16 cellular contexts compared by ENCODE assay signal in the genomic region with DNA sequence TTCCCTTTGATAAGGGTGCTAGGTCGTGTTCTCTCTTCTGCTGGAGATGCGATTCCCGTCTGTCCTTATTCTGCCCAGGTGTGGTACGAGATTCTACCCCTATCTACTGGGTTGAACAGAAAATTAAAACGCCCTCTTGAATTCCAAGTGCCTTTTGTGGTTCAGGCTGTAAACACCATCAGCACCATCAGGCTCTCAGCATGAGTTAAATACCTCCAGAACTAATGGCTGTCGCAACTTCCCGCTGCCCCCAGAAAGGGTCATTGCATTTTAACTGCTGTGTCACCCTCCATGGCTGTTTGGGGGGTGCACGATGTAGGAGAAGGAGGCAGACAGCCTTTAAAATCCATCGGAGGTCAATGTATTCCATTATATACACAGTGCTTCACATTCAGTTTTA.
A peak's percentile ranks its signal among the peaks of the same experiment; 100 is the strongest.
DNase-seq lines count a peak whose midpoint lies in the region; ATAC-seq and TF ChIP-seq lines count a peak whose summit lies in the region.
"Had no signal": no experiment of that assay in that cellular context is flagged by ENCODE, and none has a peak within 500 bp of the region (broad histone marks: within the 10 kb centered on the region; RNA-seq: fewer than 3 reads in every experiment).

No MANE protein-coding gene starts in this region.

- H3K4me1 Mint-ChIP-seq in T-helper 2 cell treated with Interferon-gamma antibody and Interleukin-4, amounts not matched to agents 5 μg/mL and 100 μg/mL, for 36 hours (ENCODE audit: low read depth) = no peaks in the 10 kb centered on the region
- H3K4me1 Mint-ChIP-seq: activated naive CD4-positive, alpha-beta T cell treated with anti-CD3 and anti-CD28 coated beads, Interleukin-2, amount 10 ng/mL, durations not matched to agents 7 days and 5 days; T-cell had no signal

- no peaks in the 10 kb centered on the region for H3K36me3 Mint-ChIP-seq in T-helper 2 cell treated with Interferon-gamma antibody and Interleukin-4, amounts not matched to agents 5 μg/mL and 100 μg/mL, for 36 hours (ENCODE audit: low read depth)
- H3K36me3 Mint-ChIP-seq: activated naive CD4-positive, alpha-beta T cell treated with anti-CD3 and anti-CD28 coated beads, Interleukin-2, amount 10 ng/mL, durations not matched to agents 7 days and 5 days; T-cell had no signal

- H3K27ac ChIP-seq in right cardiac atrium (ENCODE audit: low read length) (peak overlapping the region; percentile 3), heart right ventricle (no peak overlapping the region)
- H3K27ac ChIP-seq: A549, BLaER1, upper lobe of right lung had no signal

- H3K4me1 ChIP-seq in right cardiac atrium (ENCODE audit: control insufficient read depth, insufficient read depth, low read length) (peaks cover 1% of the 10 kb centered on the region), heart right ventricle (no peaks in the 10 kb centered on the region), adipocyte (ENCODE audit: control insufficient read depth, insufficient read depth, low read length) (peaks cover 32% of the 10 kb centered on the region)
- H3K4me1 ChIP-seq: A549, BLaER1, upper lobe of right lung had no signal

- ATAC-seq in right cardiac atrium (no peak), heart right ventricle (no peak), HG03175 (IDR thresholded peaks at IDR 0.05; ENCODE audit: unreplicated experiment) (no peak)
- ATAC-seq: A549, T-cell, upper lobe of right lung had no signal

- no peak for TF ChIP-seq CTCF in heart right ventricle (IDR thresholded peaks at IDR 0.05)

- DNase-seq in right cardiac atrium (no peak), heart right ventricle (no peak), adipocyte (ENCODE audit: low read depth) (no peak), left kidney (ENCODE audit: low read depth, low spot score) (peak; percentile 24), NAMALWA (ENCODE audit: low spot score) (no peak), RPMI8226 (no peak)
- no peak for DNase-seq in T-helper 2 cell treated with Interferon-gamma antibody and Interleukin-4, amounts not matched to agents 5 μg/mL and 100 μg/mL, for 36 hours (ENCODE audit: low spot score)
- DNase-seq: activated naive CD4-positive, alpha-beta T cell treated with anti-CD3 and anti-CD28 coated beads, Interleukin-2, amount 10 ng/mL, durations not matched to agents 7 days and 5 days; NCI-H146; nucleus accumbens; stimulated activated CD4-positive, alpha-beta T cell treated with anti-CD3 and anti-CD28 coated beads, Interleukin-12 subunit alpha, Interleukin-12 subunit beta, amount 100 ng/mL, for 4 hours; T-cell; upper lobe of right lung had no signal

- intact Hi-C loops in right cardiac atrium (cut with DNase I) = loop anchor here in 2 of 4 donors (5.0 to 10.0 kb wide), 3 partner anchors 675 to 800 kb away; no protein-coding TSS in a partner anchor
- intact Hi-C loops in heart right ventricle (cut with DNase I) = loop anchor here in 7 of 10 donors (2.0 to 10.0 kb wide), 5 partner anchors 128 to 796 kb away; no protein-coding TSS in a partner anchor

- peak overlapping the region; percentile 61 for H3K9ac ChIP-seq in adipocyte (ENCODE audit: low read length)
- H3K9ac ChIP-seq: BLaER1 had no signal

- no peak overlapping the region for H3K27ac Mint-ChIP-seq in T-helper 2 cell treated with Interferon-gamma antibody and Interleukin-4, amounts not matched to agents 5 μg/mL and 100 μg/mL, for 36 hours
- H3K27ac Mint-ChIP-seq: activated naive CD4-positive, alpha-beta T cell treated with anti-CD3 and anti-CD28 coated beads, Interleukin-2, amount 10 ng/mL, durations not matched to agents 7 days and 5 days; T-cell had no signal

- no peak overlapping the region for H3K4me3 Mint-ChIP-seq in T-helper 2 cell treated with Interferon-gamma antibody and Interleukin-4, amounts not matched to agents 5 μg/mL and 100 μg/mL, for 36 hours
- H3K4me3 Mint-ChIP-seq: activated naive CD4-positive, alpha-beta T cell treated with anti-CD3 and anti-CD28 coated beads, Interleukin-2, amount 10 ng/mL, durations not matched to agents 7 days and 5 days; T-cell had no signal

- H3K36me3 ChIP-seq in heart right ventricle (no peaks in the 10 kb centered on the region), adipocyte (ENCODE audit: control insufficient read depth, insufficient read depth, low read length, severe bottlenecking) (no peaks in the 10 kb centered on the region)
- H3K36me3 ChIP-seq: BLaER1, upper lobe of right lung had no signal

- H3K27me3 ChIP-seq in right cardiac atrium (ENCODE audit: control insufficient read depth, insufficient read depth) (no peaks in the 10 kb centered on the region), heart right ventricle (no peaks in the 10 kb centered on the region), adipocyte (replicated peaks; ENCODE audit: control insufficient read depth, insufficient read depth, low read length) (no peaks in the 10 kb centered on the region)
- H3K27me3 ChIP-seq: BLaER1, upper lobe of right lung had no signal

- H3K4me3 ChIP-seq in right cardiac atrium (ENCODE audit: low read length) = no peak overlapping the region
- no peak overlapping the region for H3K4me3 ChIP-seq in heart right ventricle
- peak overlapping the region; percentile 71 for H3K4me3 ChIP-seq in adipocyte (ENCODE audit: low read length)
- H3K4me3 ChIP-seq: A549, BLaER1, upper lobe of right lung had no signal

- H3K9me3 ChIP-seq in right cardiac atrium (ENCODE audit: control insufficient read depth, low read length) (no peaks in the 10 kb centered on the region), heart right ventricle (peaks cover 0 to 19% (median 0%) of the 10 kb centered on the region in 11 donors), adipocyte (ENCODE audit: control insufficient read depth, low read length) (peaks cover 21% of the 10 kb centered on the region)
- H3K9me3 ChIP-seq: A549, upper lobe of right lung had no signal

- peaks cover 5% of the 10 kb centered on the region for H3K9me3 Mint-ChIP-seq in T-helper 2 cell treated with Interferon-gamma antibody and Interleukin-4, amounts not matched to agents 5 μg/mL and 100 μg/mL, for 36 hours

- no peaks in the 10 kb centered on the region for H3K27me3 Mint-ChIP-seq in T-helper 2 cell treated with Interferon-gamma antibody and Interleukin-4, amounts not matched to agents 5 μg/mL and 100 μg/mL, for 36 hours (ENCODE audit: low read depth)
- H3K27me3 Mint-ChIP-seq: activated naive CD4-positive, alpha-beta T cell treated with anti-CD3 and anti-CD28 coated beads, Interleukin-2, amount 10 ng/mL, durations not matched to agents 7 days and 5 days; T-cell had no signal

- 71% methylated on average over 9 of the region's 9 CpGs for WGBS in right cardiac atrium
- 78 to 84% methylated on average over 9 of the region's 9 CpGs for WGBS in heart right ventricle, 2 donors
